Comparison of ENCODE assay signal across 17 cellular contexts in the genomic region with DNA sequence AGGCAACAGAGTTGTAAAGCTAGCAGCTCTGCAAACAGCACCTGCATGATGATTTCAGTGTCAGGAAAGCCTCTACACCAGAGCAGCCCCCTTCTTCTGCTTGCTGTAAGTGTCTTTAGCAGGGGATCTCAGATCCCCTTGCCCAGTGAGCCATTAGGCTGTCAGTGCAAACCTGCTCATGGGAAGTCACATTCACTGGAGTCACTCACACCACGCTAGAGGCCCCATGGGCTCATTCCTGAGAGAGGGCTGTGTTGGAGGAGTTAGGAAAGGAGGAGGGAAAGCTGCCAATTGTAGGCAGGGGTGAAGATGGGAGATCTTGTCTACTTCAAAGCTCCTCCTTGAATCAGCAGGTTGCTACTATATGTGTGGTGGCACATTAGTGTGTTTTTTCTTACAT.
DNase-seq lines count a peak whose midpoint lies in the region; ATAC-seq and TF ChIP-seq lines count a peak whose summit lies in the region.
"Had no signal": no experiment of that assay in that cellular context is flagged by ENCODE, and none has a peak within 500 bp of the region (broad histone marks: within the 10 kb centered on the region; RNA-seq: fewer than 3 reads in every experiment).

No MANE protein-coding gene starts in this region.

- no peaks in the 10 kb centered on the region for H3K4me1 ChIP-seq in H9 (ENCODE audit: insufficient read depth, low read length)
- no peaks in the 10 kb centered on the region for H3K4me1 ChIP-seq in esophagus muscularis mucosa

- peaks cover 30 to 44% of the 10 kb centered on the region in 2 experiments for H3K4me1 Mint-ChIP-seq in H9

- peak overlapping the region in 2 of 3 experiments; percentile 30 to 49; a peak in 1 of 7 replicates for H3K27ac Mint-ChIP-seq in H9

- H2BK5ac ChIP-seq in H9 (ENCODE audit: insufficient read length, low read length): no peak overlapping the region

- no peak overlapping the region for H4K91ac ChIP-seq in H9 (ENCODE audit: insufficient read length, low read depth, low read length)

- H3K23me2 ChIP-seq in H9 (ENCODE audit: insufficient read length, low read depth, low read length, poor library complexity, severe bottlenecking): no peaks in the 10 kb centered on the region

- intact Hi-C loops in esophagus muscularis mucosa (cut with DNase I): no loop called here

- no peaks in the 10 kb centered on the region for H3K79me2 ChIP-seq in H9 (ENCODE audit: insufficient read depth, low read length)

- no peak overlapping the region for H2BK120ac ChIP-seq in H9 (ENCODE audit: low read depth, low read length, poor library complexity, severe bottlenecking)

- no peak overlapping the region for H4K8ac ChIP-seq in H9 (replicated peaks; ENCODE audit: insufficient read length, low read depth, low read length)

- H2AK5ac ChIP-seq in H9 (ENCODE audit: insufficient read length, low read length): no peak overlapping the region

- no peak overlapping the region for H3K4me3 Mint-ChIP-seq in H9

- H3K27me3 ChIP-seq in H9 (ENCODE audit: insufficient read depth, low read length) (no peaks in the 10 kb centered on the region), esophagus muscularis mucosa (no peaks in the 10 kb centered on the region)

- H3K27me3 Mint-ChIP-seq in H9 (ENCODE audit: low read depth): no peaks in the 10 kb centered on the region

- H3K4me3 ChIP-seq in esophagus muscularis mucosa: no peak overlapping the region

- ATAC-seq in GM21515 (IDR thresholded peaks at IDR 0.05; ENCODE audit: unreplicated experiment) (no peak), HG03565 (IDR thresholded peaks at IDR 0.05; ENCODE audit: unreplicated experiment) (no peak)

- no peak overlapping the region for H3K23ac ChIP-seq in H9 (ENCODE audit: insufficient read length, low read depth, low read length)

- H3K9me3 ChIP-seq in H9 (ENCODE audit: control insufficient read depth, low read depth, low read length) (no peaks in the 10 kb centered on the region), esophagus muscularis mucosa (no peaks in the 10 kb centered on the region)

- no peak overlapping the region for H3K4me2 ChIP-seq in H9 (ENCODE audit: insufficient read depth, insufficient read length, low read length)

- no peak overlapping the region for H3K4ac ChIP-seq in H9 (ENCODE audit: low read depth, low read length)

- no peak for TF ChIP-seq POLR2A in esophagus muscularis mucosa (IDR thresholded peaks at IDR 0.05; ENCODE audit: low read depth)

- no peak overlapping the region for H3T11ph ChIP-seq in H9 (ENCODE audit: low read length)

- H3K27ac ChIP-seq in H9 (ENCODE audit: insufficient read length, low read depth, low read length) (no peak overlapping the region), esophagus muscularis mucosa (replicated peaks in 1 of 4) (no peak overlapping the region)

- H2BK20ac ChIP-seq in H9 (ENCODE audit: low read depth, low read length, poor library complexity, severe bottlenecking): no peak overlapping the region

- no peaks in the 10 kb centered on the region for H3K79me1 ChIP-seq in H9 (ENCODE audit: insufficient read depth, low read depth, low read length, poor library complexity, severe bottlenecking)

- H3K18ac ChIP-seq in H9 (ENCODE audit: insufficient read length, low read depth, low read length): no peak overlapping the region

- H2BK15ac ChIP-seq in H9 (ENCODE audit: low read depth, low read length): no peak overlapping the region

- no peaks in the 10 kb centered on the region; a peak in 1 of 5 replicates for H3K9me3 Mint-ChIP-seq in H9

- no peak overlapping the region for H3K56ac ChIP-seq in H9 (ENCODE audit: insufficient read length, low read depth, low read length)

- no peaks in the 10 kb centered on the region for H3K36me3 ChIP-seq in esophagus muscularis mucosa

- H2BK12ac ChIP-seq in H9 (ENCODE audit: insufficient read length, low read depth, low read length): no peak overlapping the region

- H2AFZ ChIP-seq in H9 (ENCODE audit: low read length): no peak overlapping the region

- no peaks in the 10 kb centered on the region for H4K20me1 ChIP-seq in H9 (ENCODE audit: control insufficient read depth, insufficient read depth, insufficient read length)

- H4K5ac ChIP-seq in H9 (ENCODE audit: insufficient read length, low read depth, low read length): no peak overlapping the region

- no CpG with 5 or more reads among the region's 1 CpG for WGBS in H9 (ENCODE audit: extremely low coverage, insufficient read length, low lambda C conversion rate)
- 80% methylated on average over 1 of the region's 1 CpG for WGBS in esophagus muscularis mucosa

- TF ChIP-seq CTCF in H9 (conservative IDR thresholded peaks at IDR 0.05): no peak
- TF ChIP-seq CTCF in esophagus muscularis mucosa (IDR thresholded peaks at IDR 0.05): no peak

- no peak overlapping the region for H3K14ac ChIP-seq in H9 (ENCODE audit: insufficient read depth, low read length)

- TF ChIP-seq EP300 in esophagus muscularis mucosa (IDR thresholded peaks at IDR 0.05): no peak

- peaks cover 0 to 23% (median 0%) of the 10 kb centered on the region in 3 experiments; a peak in 3 of 7 replicates for H3K36me3 Mint-ChIP-seq in H9 (ENCODE audit: insufficient read depth in 1 of 3, low read depth in 3 of 3)

- DNase-seq in DMS79 treated with DMSO at 0.1 percent for 48 hours (lab: John Stamatoyannopoulos, UW) (peak; percentile 51), DMS79 (lab: John Stamatoyannopoulos, UW) (no peak), H9 (no peak), NCI-H69 (lab: John Stamatoyannopoulos, UW) (peak; percentile 66), esophagus muscularis mucosa (ENCODE audit: extremely low spot score) (peak; percentile 47), DMS53 (lab: John Stamatoyannopoulos, UW) (no peak)
- DNase-seq: 8988T, C1 segment of cervical spinal cord, GOT3, Kasumi-1, NCI-H1436, NCI-H2081 treated with DMSO at 0.1 percent for 48 hours, NCI-H524 treated with DMSO at 0.1 percent for 48 hours, SIG-M5, T-helper 2 cell had no signal

- H3K9ac ChIP-seq in H9 (ENCODE audit: extremely low read depth, insufficient read length, low read length): no peak overlapping the region

Comparison
In these comparisons a context has a peak if more than half of its experiments do, and no peak if none do; other contexts are left out.
1. DNase-seq: peak in DMS79 treated with DMSO at 0.1 percent for 48 hours (single experiment), NCI-H69 (single experiment) and esophagus muscularis mucosa (single experiment); none in DMS79 (single experiment), H9 (single experiment) and DMS53 (single experiment).